Comparison of ENCODE assay signal across 8 cellular contexts in genomic region chr3:56855856-56856538, GRCh38. TPM values are rescaled to one million over a fixed set of nuclear protein-coding genes. Genes with fewer than 3 reads are reported as not detected.
DNase-seq lines count a peak whose midpoint lies in the region; ATAC-seq, FAIRE-seq and TF ChIP-seq lines count a peak whose summit lies in the region.

No MANE protein-coding gene starts in this region.

- peaks cover 36% of the 10 kb centered on the region for H3K4me1 ChIP-seq in mammary epithelial cell (ENCODE audit: insufficient read depth, low read length)

- H3K4me2 ChIP-seq in mammary epithelial cell (ENCODE audit: insufficient read depth, low read depth, low read length) = no peak overlapping the region

- H3K9ac ChIP-seq in mammary epithelial cell (ENCODE audit: insufficient read depth, low read length) = no peak overlapping the region

- H3K9me3 ChIP-seq in mammary epithelial cell (replicated peaks; ENCODE audit: insufficient read depth, low read length) = no peaks in the 10 kb centered on the region

- WGBS in mammary epithelial cell (ENCODE audit: low coverage, missing lambda C conversion rate) = 88% methylated on average over 9 of the region's 9 CpGs

- dilution Hi-C loops in mammary epithelial cell (cut with HindIII; ENCODE audit: low sequenced_read_pairs) = no loop called here

- H3K27me3 ChIP-seq in mammary epithelial cell (ENCODE audit: insufficient read depth, low read length) = no peaks in the 10 kb centered on the region

- H3K36me3 ChIP-seq in mammary epithelial cell (ENCODE audit: insufficient read depth, low read length) = no peaks in the 10 kb centered on the region

- no TSS peak for BruUV-seq in mammary epithelial cell (replicated peaks; lab: Mats Ljungman, UMichigan)

- FAIRE-seq in frontal cortex (lab: Jason Lieb, UNC) = no peak

- CTCF ChIA-PET in mammary epithelial cell (lab: Charles Lee; ENCODE audit: low non-redundant PET) = no interaction called here

- no peaks in the 10 kb centered on the region for H4K20me1 ChIP-seq in mammary epithelial cell (ENCODE audit: insufficient read depth, low read length)

- no peaks in the 10 kb centered on the region for H3K79me2 ChIP-seq in mammary epithelial cell (ENCODE audit: insufficient read depth, low read length)

- in situ Hi-C loops in mammary epithelial cell (cut with MboI; ENCODE audit: low sequenced_read_pairs in 2 of 2) = no loop called here

- peak; percentile 3 for DNase-seq in NCI-H2227 (lab: John Stamatoyannopoulos, UW; ENCODE audit: unreplicated experiment)
- no peak for DNase-seq in NCI-H2227 treated with DMSO at 0.1 percent for 48 hours (lab: John Stamatoyannopoulos, UW)
- DNase-seq in OCI-M1 (lab: John Stamatoyannopoulos, UW) = peak; percentile 35
- no peak for DNase-seq in mammary epithelial cell
- peak; percentile 65 to 75 for DNase-seq in lung microvascular endothelial cell (ENCODE audit: low read depth in 2 of 2)
- no peak for DNase-seq in NCI-H128 (lab: John Stamatoyannopoulos, UW; ENCODE audit: unreplicated experiment)
- no peak for DNase-seq in frontal cortex (ENCODE audit: low spot score in 2 of 2)

- no peak for ATAC-seq in HG02840 (IDR thresholded peaks at IDR 0.05; ENCODE audit: low FRiP score, unreplicated experiment)

- TF ChIP-seq CTCF in mammary epithelial cell (conservative IDR thresholded peaks at IDR 0.05 in 1 of 2, IDR thresholded peaks at IDR 0.05 in 1 of 2; ENCODE audit: extremely low read depth in 1 of 2, insufficient read depth in 1 of 2, low read depth in 1 of 2, low read length in 2 of 2) = peak; percentile 47 to 59

- H3K27ac ChIP-seq in mammary epithelial cell (ENCODE audit: insufficient read depth, low read depth, low read length) = no peak overlapping the region

- no peak overlapping the region for H3K4me3 ChIP-seq in mammary epithelial cell (replicated peaks in 1 of 3; ENCODE audit: insufficient read depth in 1 of 3, low read depth in 2 of 3, low read length in 3 of 3)

- intact Hi-C loops in mammary epithelial cell (cut with micrococcal nuclease) = no loop called here

- no peak overlapping the region for H2AFZ ChIP-seq in mammary epithelial cell (ENCODE audit: low read depth, low read length)

RNA-seq across cellular contexts. Expression of gene ARHGEF3, which starts 54.2 kb away (rescaled TPM):
- total RNA-seq in mammary epithelial cell (10 to 100 TPM; 17.5 to 43.7 TPM), lung microvascular endothelial cell (5.2 and 7.2 TPM in 2 replicates), frontal cortex (26.1 TPM)
- polyA plus RNA-seq in mammary epithelial cell = 30.8 TPM
- 44.5 TPM for polyA minus RNA-seq in mammary epithelial cell

Comparison
In these comparisons a context has a peak if more than half of its experiments do, and no peak if none do; other contexts are left out.
1. DNase-seq: peak in NCI-H2227 (single experiment), OCI-M1 (single experiment) and lung microvascular endothelial cell (2 of 2); none in NCI-H2227 treated with DMSO at 0.1 percent for 48 hours (single experiment), mammary epithelial cell (single experiment), NCI-H128 (single experiment) and frontal cortex (0 of 2).